ENCODE assay signal across 40 cellular contexts in the genomic region with DNA sequence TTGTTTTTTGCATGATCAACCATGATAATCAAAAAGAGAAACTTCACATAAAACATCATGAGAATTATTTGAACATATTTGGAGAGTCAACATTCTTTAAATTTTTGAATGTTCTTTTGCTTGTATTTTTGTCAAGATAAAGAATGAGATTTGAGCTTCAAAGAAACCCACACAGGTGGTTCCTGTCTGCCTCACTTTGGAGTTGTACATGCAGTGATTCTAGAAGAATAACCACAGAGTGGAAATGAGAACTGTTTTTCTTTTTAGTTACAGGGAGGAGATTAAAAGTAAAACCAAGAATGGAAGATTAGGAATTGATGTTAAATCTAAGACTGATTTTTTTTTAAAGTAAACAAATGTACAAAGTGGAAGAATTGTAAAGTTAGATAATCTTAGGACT. TPM values are rescaled to one million over a fixed set of nuclear protein-coding genes. Genes with fewer than 3 reads are reported as not detected.
DNase-seq lines count a peak whose midpoint lies in the region; ATAC-seq and TF ChIP-seq lines count a peak whose summit lies in the region.
"Had no signal": no experiment of that assay in that cellular context is flagged by ENCODE, and none has a peak within 500 bp of the region (broad histone marks: within the 10 kb centered on the region; RNA-seq: fewer than 3 reads in every experiment).

No MANE protein-coding gene starts in this region.

- peak; percentile 12 for DNase-seq in activated naive CD4-positive, alpha-beta T cell treated with anti-CD3 and anti-CD28 coated beads for 36 hours
- no peak for DNase-seq in activated naive CD4-positive, alpha-beta T cell treated with Interleukin-2 at 50 U/mL for 16 hours
- DNase-seq in GM12865 (ENCODE audit: low read depth) (peak; percentile 2), SW480 (ENCODE audit: low spot score) (no peak), CD1c-positive myeloid dendritic cell (ENCODE audit: extremely low spot score) (no peak)
- DNase-seq in naive thymus-derived CD8-positive, alpha-beta T cell = peak in 4 of 10 donors; percentile 23 to 66 (median 52)
- DNase-seq: activated B cell treated with CpG ODN at 0.5 μM for 24 hours; activated CD4-positive, alpha-beta T cell treated with anti-CD3 and anti-CD28 coated beads, Interleukin-2, amount 50 U/mL, for 48 hours; activated CD8-positive, alpha-beta memory T cell treated with anti-CD3 and anti-CD28 coated beads, Interleukin-2, amount 50 U/mL, for 4 hours; caudate nucleus; COR-L47; cortex of kidney; DMS53; endodermal cell; foreskin melanocyte; GOT3; HFFc6; kidney glomerular epithelial cell; NCI-H1105; NCI-H187; posterior cingulate gyrus; right cardiac atrium; RPMI8226; SJCRH30; stimulated activated CD4-positive, alpha-beta T cell treated with anti-CD3 and anti-CD28 coated beads, Interleukin-1b, Interleukin-23, amount 100 ng/mL, for 48 hours; stimulated activated naive CD4-positive, alpha-beta T cell treated with Interleukin-2 at 50 U/mL for 16 hours; T-helper 1 cell had no signal

- ATAC-seq in activated T-helper 17 cell treated with anti-CD3 and anti-CD28 coated beads, Interleukin-2, amount 50 U/mL, for 72 hours (replicated peaks) = no peak
- ATAC-seq in naive thymus-derived CD8-positive, alpha-beta T cell = peak; percentile 82 to 90
- ATAC-seq in HG03039 (IDR thresholded peaks at IDR 0.05; ENCODE audit: unreplicated experiment) = no peak
- ATAC-seq: A549, K562, right cardiac atrium had no signal

- H3K27me3 Mint-ChIP-seq in activated naive CD4-positive, alpha-beta T cell treated with anti-CD3 and anti-CD28 coated beads for 36 hours (ENCODE audit: low read depth) = no peaks in the 10 kb centered on the region
- H3K27me3 Mint-ChIP-seq in activated T-helper 17 cell treated with anti-CD3 and anti-CD28 coated beads, Interleukin-2, amount 50 U/mL, for 72 hours = peaks cover 10% of the 10 kb centered on the region
- peaks cover 0 to 12% (median 0%) of the 10 kb centered on the region in 5 donors for H3K27me3 Mint-ChIP-seq in naive thymus-derived CD8-positive, alpha-beta T cell

- no peak overlapping the region for H3K4me3 Mint-ChIP-seq in activated naive CD4-positive, alpha-beta T cell treated with anti-CD3 and anti-CD28 coated beads for 36 hours
- no peak overlapping the region for H3K4me3 Mint-ChIP-seq in activated T-helper 17 cell treated with anti-CD3 and anti-CD28 coated beads, Interleukin-2, amount 50 U/mL, for 72 hours
- H3K4me3 Mint-ChIP-seq in naive thymus-derived CD8-positive, alpha-beta T cell = peak overlapping the region in 7 of 10 donors; percentile 1 to 52 (median 24)
- H3K4me3 Mint-ChIP-seq: activated B cell treated with CpG ODN at 0.5 μM for 24 hours; activated T-helper 1 cell treated with anti-CD3 and anti-CD28 coated beads, Interleukin-12 subunit alpha, Interleukin-12 subunit beta, Interleukin-2, Interleukin-4 antibody, amounts not matched to agents 30 ng/mL and 10 ng/mL and 1 ng/mL, durations not matched to agents 14 hours and 24 hours and 36 hours; endodermal cell; HFFc6 had no signal

- POLR2A ChIA-PET in naive thymus-derived CD8-positive, alpha-beta T cell (lab: Charles Lee) = interaction anchor here (0.7 kb wide), 1 partner anchor 8 kb away, joined by 3 read pairs; no protein-coding TSS in a partner anchor

- no peaks in the 10 kb centered on the region for H3K9me3 Mint-ChIP-seq in activated naive CD4-positive, alpha-beta T cell treated with anti-CD3 and anti-CD28 coated beads for 36 hours
- H3K9me3 Mint-ChIP-seq in activated T-helper 17 cell treated with anti-CD3 and anti-CD28 coated beads, Interleukin-2, amount 50 U/mL, for 72 hours = no peaks in the 10 kb centered on the region
- H3K9me3 Mint-ChIP-seq in naive thymus-derived CD8-positive, alpha-beta T cell = no peaks in the 10 kb centered on the region
- H3K9me3 Mint-ChIP-seq: activated B cell treated with CpG ODN at 0.5 μM for 24 hours; activated T-helper 1 cell treated with anti-CD3 and anti-CD28 coated beads, Interleukin-12 subunit alpha, Interleukin-12 subunit beta, Interleukin-2, Interleukin-4 antibody, amounts not matched to agents 30 ng/mL and 10 ng/mL and 1 ng/mL, durations not matched to agents 14 hours and 24 hours and 36 hours; HFFc6 had no signal

- CTCF ChIA-PET in activated naive CD4-positive, alpha-beta T cell treated with anti-CD3 and anti-CD28 coated beads for 36 hours (lab: Charles Lee) = interaction anchor here (0.5 to 0.7 kb wide), 2 partner anchors 84 to 403 kb away, joined by 3 read pairs; no protein-coding TSS in a partner anchor

- no peak overlapping the region for H3K27ac Mint-ChIP-seq in activated naive CD4-positive, alpha-beta T cell treated with anti-CD3 and anti-CD28 coated beads for 36 hours
- peak overlapping the region; percentile 76 for H3K27ac Mint-ChIP-seq in activated T-helper 17 cell treated with anti-CD3 and anti-CD28 coated beads, Interleukin-2, amount 50 U/mL, for 72 hours
- peak overlapping the region in 4 of 10 donors; percentile 1 to 52 (median 2) for H3K27ac Mint-ChIP-seq in naive thymus-derived CD8-positive, alpha-beta T cell
- H3K27ac Mint-ChIP-seq: activated B cell treated with CpG ODN at 0.5 μM for 24 hours; activated T-helper 1 cell treated with anti-CD3 and anti-CD28 coated beads, Interleukin-12 subunit alpha, Interleukin-12 subunit beta, Interleukin-2, Interleukin-4 antibody, amounts not matched to agents 30 ng/mL and 10 ng/mL and 1 ng/mL, durations not matched to agents 14 hours and 24 hours and 36 hours; endodermal cell; HFFc6 had no signal

- no peak overlapping the region for H3K4me3 ChIP-seq in GM12865 (ENCODE audit: low read depth, low read length)
- H3K4me3 ChIP-seq: A549, esophagus muscularis mucosa, hepatocyte, K562, SJCRH30 had no signal

- intact Hi-C loops in activated naive CD4-positive, alpha-beta T cell treated with anti-CD3 and anti-CD28 coated beads for 36 hours (cut with micrococcal nuclease) = loop anchor here (10.0 kb wide), 1 partner anchor 50 kb away; no protein-coding TSS in a partner anchor

- H3K36me3 Mint-ChIP-seq in activated naive CD4-positive, alpha-beta T cell treated with anti-CD3 and anti-CD28 coated beads for 36 hours (ENCODE audit: low read depth) = no peaks in the 10 kb centered on the region
- no peaks in the 10 kb centered on the region for H3K36me3 Mint-ChIP-seq in activated T-helper 17 cell treated with anti-CD3 and anti-CD28 coated beads, Interleukin-2, amount 50 U/mL, for 72 hours (ENCODE audit: low read depth)
- H3K36me3 Mint-ChIP-seq in naive thymus-derived CD8-positive, alpha-beta T cell = no peaks in the 10 kb centered on the region

- no peak for TF ChIP-seq CTCF in GM12865 (IDR thresholded peaks at IDR 0.05; ENCODE audit: insufficient read depth, low read depth, low read length, missing control alignments)

- peaks cover 26% of the 10 kb centered on the region for H3K4me1 Mint-ChIP-seq in activated naive CD4-positive, alpha-beta T cell treated with anti-CD3 and anti-CD28 coated beads for 36 hours (ENCODE audit: low read depth)
- H3K4me1 Mint-ChIP-seq in activated T-helper 17 cell treated with anti-CD3 and anti-CD28 coated beads, Interleukin-2, amount 50 U/mL, for 72 hours = peaks cover 7% of the 10 kb centered on the region
- H3K4me1 Mint-ChIP-seq in naive thymus-derived CD8-positive, alpha-beta T cell = peaks cover 9 to 29% (median 28%) of the 10 kb centered on the region in 4 donors
- H3K4me1 Mint-ChIP-seq: activated B cell treated with CpG ODN at 0.5 μM for 24 hours, endodermal cell had no signal

RNA-seq across cellular contexts. Expression of gene ZNF705A, which starts 2.3 kb away (rescaled TPM):
- not detected for total RNA-seq in activated naive CD4-positive, alpha-beta T cell treated with anti-CD3 and anti-CD28 coated beads for 36 hours
- total RNA-seq in activated T-helper 17 cell treated with anti-CD3 and anti-CD28 coated beads, Interleukin-2, amount 50 U/mL, for 72 hours = not detected
- not detected for total RNA-seq in naive thymus-derived CD8-positive, alpha-beta T cell
- polyA plus RNA-seq in naive thymus-derived CD8-positive, alpha-beta T cell = not detected
- total RNA-seq: activated B cell treated with CpG ODN at 0.5 μM for 24 hours; activated T-helper 1 cell treated with anti-CD3 and anti-CD28 coated beads, Interleukin-12 subunit alpha, Interleukin-12 subunit beta, Interleukin-2, Interleukin-4 antibody, amounts not matched to agents 30 ng/mL and 10 ng/mL and 1 ng/mL, durations not matched to agents 14 hours and 24 hours and 36 hours; endodermal cell; esophagus muscularis mucosa; hepatocyte; HFFc6; HT1080; K562; lower leg skin; M059J; NCI-H460; right cardiac atrium; SJCRH30; temporal lobe; ureter had no signal
- polyA plus RNA-seq: A549, hepatocyte, K562, right cardiac atrium had no signal

RNA-seq across cellular contexts. Expression of gene CLEC4A, which starts 31.1 kb away (rescaled TPM):
- 1 to 10 TPM; 1.2 TPM for total RNA-seq in activated naive CD4-positive, alpha-beta T cell treated with anti-CD3 and anti-CD28 coated beads for 36 hours
- total RNA-seq in activated T-helper 17 cell treated with anti-CD3 and anti-CD28 coated beads, Interleukin-2, amount 50 U/mL, for 72 hours = 1 to 10 TPM in 1 of 2 donors, under 1 TPM in 1; 0.22 to 2.6 TPM
- total RNA-seq in naive thymus-derived CD8-positive, alpha-beta T cell = 1 to 10 TPM; 1.4 to 2.9 TPM
- polyA plus RNA-seq in naive thymus-derived CD8-positive, alpha-beta T cell = under 1 TPM; 0.39 to 0.82 (median 0.60) TPM
- total RNA-seq: hepatocyte, HT1080, NCI-H460 had no signal

Comparison
In these comparisons a context has a peak if more than half of its experiments do, and no peak if none do; other contexts are left out.
1. DNase-seq: peak in activated naive CD4-positive, alpha-beta T cell treated with anti-CD3 and anti-CD28 coated beads for 36 hours (single experiment) and GM12865 (single experiment); none in activated naive CD4-positive, alpha-beta T cell treated with Interleukin-2 at 50 U/mL for 16 hours (single experiment), SW480 (single experiment) and CD1c-positive myeloid dendritic cell (single experiment).
2. H3K4me3 Mint-ChIP-seq: peak in naive thymus-derived CD8-positive, alpha-beta T cell (7 of 10); none in activated naive CD4-positive, alpha-beta T cell treated with anti-CD3 and anti-CD28 coated beads for 36 hours (single experiment) and activated T-helper 17 cell treated with anti-CD3 and anti-CD28 coated beads, Interleukin-2, amount 50 U/mL, for 72 hours (single experiment).
3. ATAC-seq: peak in naive thymus-derived CD8-positive, alpha-beta T cell (2 of 2); none in activated T-helper 17 cell treated with anti-CD3 and anti-CD28 coated beads, Interleukin-2, amount 50 U/mL, for 72 hours (single experiment) and HG03039 (single experiment).